ENCODE assay signal across 8 cellular contexts in the genomic region with DNA sequence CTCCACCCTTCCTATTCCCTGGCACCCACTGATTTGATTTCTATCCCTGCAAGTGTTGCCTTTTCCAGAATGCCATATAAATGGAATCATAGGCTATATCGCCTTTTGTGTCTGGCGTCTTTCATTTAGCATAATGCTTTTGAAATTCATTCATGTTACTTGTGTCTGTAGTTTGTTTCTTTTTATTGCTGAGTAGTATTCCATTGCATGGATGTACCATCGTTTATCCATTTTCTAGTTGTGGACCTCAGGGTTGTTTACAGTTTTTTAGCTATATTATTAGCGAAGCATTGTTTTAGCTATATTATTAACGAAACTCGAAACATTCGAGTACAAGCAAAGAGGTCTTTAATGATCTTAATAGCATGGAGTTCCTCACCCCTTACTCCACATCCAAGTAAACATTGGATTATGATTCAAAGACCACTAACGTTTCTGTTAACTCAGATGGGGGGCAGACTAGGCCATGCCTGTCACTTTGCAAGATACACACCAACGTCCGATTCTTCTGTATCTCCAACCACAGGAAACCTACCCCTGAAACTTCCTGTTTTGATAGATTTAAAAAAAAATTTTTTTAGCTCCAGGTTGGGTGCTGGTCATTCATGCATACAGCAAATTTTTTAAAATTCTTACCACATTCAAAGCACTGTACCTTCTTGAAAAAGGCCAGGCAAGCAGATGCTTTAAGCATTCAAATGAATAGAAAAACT. TPM values are rescaled to one million over a fixed set of nuclear protein-coding genes. Genes with fewer than 3 reads are reported as not detected.
DNase-seq lines count a peak whose midpoint lies in the region; ATAC-seq, FAIRE-seq and TF ChIP-seq lines count a peak whose summit lies in the region.

No MANE protein-coding gene starts in this region.

- H3K27me3 ChIP-seq in iPS DF 6.9 (ENCODE audit: control insufficient read depth, insufficient read depth, low read length) (no peaks in the 10 kb centered on the region), thymus (ENCODE audit: control insufficient read depth, insufficient read depth) (no peaks in the 10 kb centered on the region)

- peak overlapping the region; percentile 79 to 98 for H3K27ac ChIP-seq in A549
- no peak overlapping the region for H3K27ac ChIP-seq in iPS DF 6.9 (ENCODE audit: low read length)
- H3K27ac ChIP-seq in thymus (ENCODE audit: low read depth), result peak overlapping the region; percentile 96

- H3K4me1 Mint-ChIP-seq in T-helper 17 cell, result peaks cover 43% of the 10 kb centered on the region

- H3K4me3 ChIP-seq in A549 (peak overlapping the region; percentile 77), iPS DF 6.9 (ENCODE audit: low read length) (peak overlapping the region; percentile 60; the same call in 1 of the 2 replicates), thymus (ENCODE audit: low read length) (peak overlapping the region; percentile 97)

- peak overlapping the region; percentile 92 for H3K27ac Mint-ChIP-seq in T-helper 17 cell

- FAIRE-seq in A549 (lab: Jason Lieb, UNC), result no peak

- peaks cover 2% of the 10 kb centered on the region; the same call in 1 of the 3 replicates for H3K9me3 ChIP-seq in A549
- H3K9me3 ChIP-seq in T-helper 17 cell (ENCODE audit: control insufficient read depth, low read length, poor library complexity, severe bottlenecking), result no peaks in the 10 kb centered on the region
- no peaks in the 10 kb centered on the region for H3K9me3 ChIP-seq in iPS DF 6.9 (ENCODE audit: control insufficient read depth, insufficient read depth, low read length)
- no peaks in the 10 kb centered on the region for H3K9me3 ChIP-seq in thymus (ENCODE audit: control insufficient read depth)

- 80% methylated on average over 10 of the region's 10 CpGs for WGBS in A549 (ENCODE audit: missing lambda C conversion rate)
- no CpG with 5 or more reads among the region's 10 CpGs for WGBS in iPS DF 6.9 (ENCODE audit: insufficient coverage, insufficient read length)
- WGBS in thymus, result 18% methylated on average over 10 of the region's 10 CpGs

- ATAC-seq in A549 (no peak), GM18870 (IDR thresholded peaks at IDR 0.05; ENCODE audit: unreplicated experiment) (peak; percentile 59), HG03135 (IDR thresholded peaks at IDR 0.05; ENCODE audit: unreplicated experiment) (peak; percentile 50), T-helper 17 cell (no peak), esophagus mucosa (no peak)

- POLR2A ChIA-PET in A549 (lab: Yijun Ruan, JAX), result interaction anchor here (0.9 to 1.3 kb wide), 2 partner anchors 27 to 155 kb away, joined by 3 to 4 read pairs; partner anchors contain the start of gene GRSF1

- H3K27me3 Mint-ChIP-seq in T-helper 17 cell, result no peaks in the 10 kb centered on the region

- no peak for TF ChIP-seq POLR2A in A549 (IDR thresholded peaks at IDR 0.05; ENCODE audit: low read length)

- H3K4me2 ChIP-seq in A549, result peak overlapping the region; percentile 81

- H3K36me3 Mint-ChIP-seq in T-helper 17 cell (ENCODE audit: low read depth), result peaks cover 3% of the 10 kb centered on the region

- DNase-seq in A549 (ENCODE audit: low read depth in 1 of 2, low spot score in 1 of 2), result no peak
- DNase-seq in T-helper 17 cell, result no peak
- DNase-seq in iPS DF 6.9 (ENCODE audit: low read depth, low spot score), result no peak
- DNase-seq in activated CD4-positive, alpha-beta T cell treated with anti-CD3 and anti-CD28 coated beads for 1 hour, result no peak

- H3K36me3 ChIP-seq in iPS DF 6.9 (ENCODE audit: control insufficient read depth, insufficient read depth, low read length) (no peaks in the 10 kb centered on the region; the same call in 1 of the 2 replicates), thymus (ENCODE audit: control insufficient read depth, insufficient read depth) (peaks cover 10% of the 10 kb centered on the region)

- CTCF ChIA-PET in A549 (lab: Yijun Ruan, JAX), result interaction anchor here (0.6 kb wide), 1 partner anchor 15 kb away, joined by 3 read pairs; no protein-coding TSS in a partner anchor

- TF ChIP-seq RAD21 in A549 (conservative IDR thresholded peaks at IDR 0.05 in 1 of 2, IDR thresholded peaks at IDR 0.05 in 1 of 2), result no peak

- no peak for TF ChIP-seq EP300 in A549 (IDR thresholded peaks at IDR 0.05)

- no peak for TF ChIP-seq CTCF in A549 (IDR thresholded peaks at IDR 0.05)

- peak overlapping the region; percentile 97 for H3K4me3 Mint-ChIP-seq in T-helper 17 cell

- H3K4me1 ChIP-seq in A549 (no peaks in the 10 kb centered on the region), iPS DF 6.9 (ENCODE audit: control insufficient read depth, insufficient read depth, low read length) (peaks cover 4% of the 10 kb centered on the region; the same call in 1 of the 2 replicates), thymus (ENCODE audit: control insufficient read depth, insufficient read depth, low read length) (peaks cover 9% of the 10 kb centered on the region)

TF ChIP-seq in A549, 52 proteins besides CTCF, POLR2A, EP300 and RAD21:
- TF ChIP-seq EHF (CRISPR knock-in tag; IDR thresholded peaks at IDR 0.05) (no peak), HES2 (IDR thresholded peaks at IDR 0.05) (no peak), EHMT2 (IDR thresholded peaks at IDR 0.05; ENCODE audit: low read depth) (no peak), HOXB5 (CRISPR knock-in tag; IDR thresholded peaks at IDR 0.05) (no peak), RNF2 (IDR thresholded peaks at IDR 0.05; ENCODE audit: borderline replicate concordance, low read depth) (no peak), RFX5 (IDR thresholded peaks at IDR 0.05) (no peak)

RNA-seq across cellular contexts. Expression of gene DCK, which starts 1.1 kb away (rescaled TPM):
- 14.4 and 20.6 TPM in 2 replicates for polyA plus RNA-seq in A549 (2011; rRNA removed)
- polyA plus RNA-seq in A549 (2012; cell fraction: cytosol; rRNA removed), result 6.2 and 8.9 TPM in 2 replicates
- polyA plus RNA-seq in A549 (2012; cell fraction: nucleus; rRNA removed), result 2.5 and 2.9 TPM in 2 replicates
- 19.0 to 21.3 TPM (median 20.0 TPM) in 3 replicates for polyA plus RNA-seq in A549 (2017; fragmentation: RNase III; extraction: RNeasy Plus Mini Kit Qiagen cat#74134 plus additional on column Dnase treatment)
- polyA minus RNA-seq in A549 (2011; rRNA and poly(A)+ RNA removed), result 2.0 and 2.3 TPM in 2 replicates
- total RNA-seq in T-helper 17 cell, result 10 to 100 TPM; 25.3 TPM
- 49.0 TPM for polyA plus RNA-seq in thymus
- total RNA-seq in esophagus mucosa, result 9.5 TPM

Comparison
In these comparisons a context has a peak if more than half of its experiments do, and no peak if none do; other contexts are left out.
1. ATAC-seq: peak in GM18870 (single experiment) and HG03135 (single experiment); none in A549 (0 of 2), T-helper 17 cell (single experiment) and esophagus mucosa (single experiment).
2. Peak in every context shown above with its lines, with median percentiles within 50 percentile points of each other: H3K4me3 ChIP-seq.